In genomic region chr14:71668186-71668912, GRCh38 we compare ENCODE assay signal across 24 cellular contexts.
DNase-seq lines count a peak whose midpoint lies in the region; ATAC-seq, FAIRE-seq and TF ChIP-seq lines count a peak whose summit lies in the region.
"Had no signal": no experiment of that assay in that cellular context is flagged by ENCODE, and none has a peak within 500 bp of the region (broad histone marks: within the 10 kb centered on the region; RNA-seq: fewer than 3 reads in every experiment).

No MANE protein-coding gene starts in this region.

- no peak overlapping the region for H2AFZ ChIP-seq in HepG2 (ENCODE audit: low read length)
- H2AFZ ChIP-seq: neural progenitor cell had no signal

- H3K36me3 ChIP-seq in liver (ENCODE audit: control insufficient read depth in 4 of 4, insufficient read depth in 3 of 4, low read depth in 1 of 4, low read length in 3 of 4) (peaks cover 3 to 19% (median 11%) of the 10 kb centered on the region in 4 donors), HepG2 (replicated peaks in 1 of 2; ENCODE audit: control insufficient read depth in 1 of 2, insufficient read depth in 2 of 2, low read length in 2 of 2) (peaks cover 3 to 14% of the 10 kb centered on the region in 2 experiments; a peak in 2 of 5 replicates)
- H3K36me3 ChIP-seq: neural progenitor cell had no signal

- in situ Hi-C loops in HepG2 (cut with HindIII; ENCODE audit: extremely low pct_ligation_motif_present, low pct_unique_long_range_greater_than_20kb), result no loop called here

- POLR2A ChIA-PET in HepG2 (lab: Yijun Ruan, JAX), result no interaction called here

- TF ChIP-seq RAD21 in liver (IDR thresholded peaks at IDR 0.05) (no peak), HepG2 (CRISPR knock-in tag; IDR thresholded peaks at IDR 0.05) (no peak)

- peaks cover 30% of the 10 kb centered on the region for H3K4me1 Mint-ChIP-seq in mesothelial cell of epicardium
- peaks cover 3% of the 10 kb centered on the region for H3K4me1 Mint-ChIP-seq in glutamatergic neuron (ENCODE audit: low read depth, unreplicated experiment)
- H3K4me1 Mint-ChIP-seq: central memory CD8-positive, alpha-beta T cell had no signal

- no TSS peak for BruUV-seq in HepG2 (replicated peaks; lab: Mats Ljungman, UMichigan)

- 85% methylated on average over 5 of the region's 5 CpGs for WGBS in liver
- WGBS in HepG2 (ENCODE audit: low lambda C conversion rate), result 78% methylated on average over 5 of the region's 5 CpGs

- TF ChIP-seq CTCF in liver (IDR thresholded peaks at IDR 0.05; ENCODE audit: low read depth, low read length, missing input control), result no peak
- TF ChIP-seq CTCF in HepG2 (CRISPR knock-in tag; IDR thresholded peaks at IDR 0.05), result no peak
- no peak for TF ChIP-seq CTCF in cardiac fibroblast (IDR thresholded peaks at IDR 0.05; ENCODE audit: low read depth, low read length)
- TF ChIP-seq CTCF in mesothelial cell of epicardium (IDR thresholded peaks at IDR 0.05; ENCODE audit: unreplicated experiment), result no peak
- TF ChIP-seq CTCF in glutamatergic neuron (IDR thresholded peaks at IDR 0.05; ENCODE audit: partially characterized antibody, unreplicated experiment), result no peak

- H3K9ac ChIP-seq in liver (ENCODE audit: low read depth in 1 of 2, low read length in 2 of 2) (no peak overlapping the region), HepG2 (ENCODE audit: insufficient read depth, low read depth, low read length) (no peak overlapping the region)
- H3K9ac ChIP-seq: BLaER1 treated with 17β-estradiol and CSF1 and Interleukin-3, amounts not matched to agents 10 nM and 100 nM; neural progenitor cell had no signal

- no peak overlapping the region for H3K4me3 ChIP-seq in liver (ENCODE audit: low read depth in 1 of 3, low read length in 3 of 3)
- H3K4me3 ChIP-seq in HepG2 (replicated peaks in 1 of 3; ENCODE audit: insufficient read depth in 1 of 3, low read depth in 2 of 3, low read length in 3 of 3), result no peak overlapping the region
- no peak overlapping the region for H3K4me3 ChIP-seq in cardiac fibroblast (replicated peaks in 1 of 2; ENCODE audit: low read depth in 2 of 2, low read length in 2 of 2)
- H3K4me3 ChIP-seq: BLaER1 treated with 17β-estradiol and CSF1 and Interleukin-3, amounts not matched to agents 10 nM and 100 nM; esophagus squamous epithelium; neural progenitor cell had no signal

- FAIRE-seq in HepG2 (lab: Jason Lieb, UNC), result no peak
- FAIRE-seq: A204.1, GM18507 had no signal

- intact Hi-C loops in HepG2 (cut with micrococcal nuclease; ENCODE audit: unreplicated experiment), result no loop called here

- H3K27ac Mint-ChIP-seq in mesothelial cell of epicardium, result peak overlapping the region; percentile 36
- H3K27ac Mint-ChIP-seq in glutamatergic neuron (ENCODE audit: unreplicated experiment), result no peak overlapping the region
- H3K27ac Mint-ChIP-seq: activated CD4-positive, alpha-beta T cell treated with anti-CD3 and anti-CD28 coated beads, Interleukin-2, amount 10 ng/mL, durations not matched to agents 24 days and 14 days; activated naive CD8-positive, alpha-beta T cell treated with anti-CD3 and anti-CD28 coated beads, Interleukin-2, amount 50 U/mL, for 24 hours; neural progenitor cell; T-cell had no signal

- H3K4me1 ChIP-seq in liver (ENCODE audit: control insufficient read depth in 4 of 4, insufficient read depth in 4 of 4, low read length in 3 of 4) (no peaks in the 10 kb centered on the region), HepG2 (ENCODE audit: insufficient read depth, low read length) (no peaks in the 10 kb centered on the region)
- H3K4me1 ChIP-seq: BLaER1 treated with 17β-estradiol and CSF1 and Interleukin-3, amounts not matched to agents 10 nM and 100 nM; esophagus squamous epithelium had no signal

- H4K20me1 ChIP-seq in HepG2 (ENCODE audit: insufficient read depth, low read length), result no peaks in the 10 kb centered on the region

- H3K4me2 ChIP-seq in HepG2 (ENCODE audit: low read depth, low read length), result no peak overlapping the region
- H3K4me2 ChIP-seq: BLaER1 treated with 17β-estradiol and CSF1 and Interleukin-3, amounts not matched to agents 10 nM and 100 nM; neural progenitor cell had no signal

- no peaks in the 10 kb centered on the region for H3K9me3 ChIP-seq in liver (ENCODE audit: control insufficient read depth in 4 of 4, low read length in 3 of 4)
- no peaks in the 10 kb centered on the region for H3K9me3 ChIP-seq in HepG2 (ENCODE audit: low read length)
- H3K9me3 ChIP-seq: BLaER1 treated with 17β-estradiol and CSF1 and Interleukin-3, amounts not matched to agents 10 nM and 100 nM; esophagus squamous epithelium had no signal

- H3K36me3 Mint-ChIP-seq in mesothelial cell of epicardium (peaks cover 17% of the 10 kb centered on the region), glutamatergic neuron (ENCODE audit: unreplicated experiment) (no peaks in the 10 kb centered on the region)

- H3K27ac ChIP-seq in liver (ENCODE audit: low read depth in 1 of 2, low read length in 2 of 2) (no peak overlapping the region), HepG2 (ENCODE audit: extremely low read length, insufficient read depth, low read length) (no peak overlapping the region)
- H3K27ac ChIP-seq: BLaER1 treated with 17β-estradiol and CSF1 and Interleukin-3, amounts not matched to agents 10 nM and 100 nM; esophagus squamous epithelium; neural progenitor cell had no signal

- TF ChIP-seq POLR2A in HepG2 (IDR thresholded peaks at IDR 0.05; ENCODE audit: insufficient read depth in 1 of 2, low read depth in 2 of 2, low read length in 2 of 2), result no peak

- no peak overlapping the region for H3K4me3 Mint-ChIP-seq in mesothelial cell of epicardium
- no peak overlapping the region for H3K4me3 Mint-ChIP-seq in glutamatergic neuron (ENCODE audit: unreplicated experiment)
- H3K4me3 Mint-ChIP-seq: activated CD4-positive, alpha-beta T cell treated with anti-CD3 and anti-CD28 coated beads, Interleukin-2, amount 10 ng/mL, durations not matched to agents 24 days and 14 days; activated naive CD8-positive, alpha-beta T cell treated with anti-CD3 and anti-CD28 coated beads, Interleukin-2, amount 50 U/mL, for 24 hours; central memory CD8-positive, alpha-beta T cell; neural progenitor cell; T-cell had no signal

- H3K27me3 Mint-ChIP-seq in mesothelial cell of epicardium (ENCODE audit: low read depth) (no peaks in the 10 kb centered on the region), glutamatergic neuron (ENCODE audit: unreplicated experiment) (no peaks in the 10 kb centered on the region)
- H3K27me3 Mint-ChIP-seq: activated CD4-positive, alpha-beta T cell treated with anti-CD3 and anti-CD28 coated beads, Interleukin-2, amount 10 ng/mL, durations not matched to agents 24 days and 14 days; activated naive CD8-positive, alpha-beta T cell treated with anti-CD3 and anti-CD28 coated beads, Interleukin-2, amount 50 U/mL, for 24 hours; central memory CD8-positive, alpha-beta T cell; T-cell had no signal

- no peak for DNase-seq in HepG2 (ENCODE audit: low spot score)
- DNase-seq in cardiac fibroblast (ENCODE audit: low read depth in 2 of 2), result peak; percentile 51 to 71
- DNase-seq in mesothelial cell of epicardium (ENCODE audit: low spot score in 2 of 2, unreplicated experiment in 2 of 2), result no peak
- DNase-seq in NCI-H2171 treated with DMSO at 0.1 percent for 48 hours (lab: John Stamatoyannopoulos, UW), result no peak
- DNase-seq in NCI-H2029 (lab: John Stamatoyannopoulos, UW), result no peak
- DNase-seq in glutamatergic neuron, result no peak
- DNase-seq: activated CD4-positive, alpha-beta T cell treated with anti-CD3 and anti-CD28 coated beads, Interleukin-2, amount 10 ng/mL, durations not matched to agents 24 days and 14 days; activated naive CD8-positive, alpha-beta T cell treated with anti-CD3 and anti-CD28 coated beads, Interleukin-2, amount 50 U/mL, for 24 hours; Calu3; effector CD4-positive, alpha-beta T cell; esophagus squamous epithelium; MM.1S; NCI-H1436 treated with DMSO at 0.1 percent for 48 hours; NCI-H526 treated with DMSO at 0.1 percent for 48 hours; stimulated activated CD4-positive, alpha-beta T cell treated with anti-CD3 and anti-CD28 coated beads, Interleukin-12 subunit alpha, Interleukin-12 subunit beta, amount 100 ng/mL, for 4 hours; stimulated activated CD8-positive, alpha-beta memory T cell treated with anti-CD3 and anti-CD28 coated beads, Interleukin-4, amount 100 ng/mL, for 48 hours; T-cell had no signal

- H3K79me2 ChIP-seq in HepG2 (ENCODE audit: insufficient read depth, low read length), result no peaks in the 10 kb centered on the region

- H3K27me3 ChIP-seq in liver (ENCODE audit: control insufficient read depth in 4 of 4, insufficient read depth in 4 of 4, low read length in 3 of 4) (no peaks in the 10 kb centered on the region), HepG2 (ENCODE audit: control insufficient read depth in 1 of 2, insufficient read depth in 2 of 2, low read length in 2 of 2) (no peaks in the 10 kb centered on the region)
- H3K27me3 ChIP-seq: BLaER1 treated with 17β-estradiol and CSF1 and Interleukin-3, amounts not matched to agents 10 nM and 100 nM; esophagus squamous epithelium; neural progenitor cell had no signal

- CTCF ChIA-PET in HepG2 (lab: Yijun Ruan, JAX; ENCODE audit: low intra/inter-chr PET ratio, low total read pairs), result no interaction called here

- no peak for ATAC-seq in HepG2
- ATAC-seq in GM21447 (IDR thresholded peaks at IDR 0.05; ENCODE audit: unreplicated experiment), result no peak
- ATAC-seq: activated naive CD8-positive, alpha-beta T cell treated with anti-CD3 and anti-CD28 coated beads, Interleukin-2, amount 50 U/mL, for 24 hours; T-cell had no signal

- TF ChIP-seq EP300 in HepG2 (IDR thresholded peaks at IDR 0.05; ENCODE audit: low read depth in 2 of 2, low read length in 2 of 2), result no peak
- no peak for TF ChIP-seq EP300 in HepG2 (CRISPR knock-in tag; IDR thresholded peaks at IDR 0.05; ENCODE audit: borderline replicate concordance)

- H3K9me3 Mint-ChIP-seq in mesothelial cell of epicardium (no peaks in the 10 kb centered on the region), glutamatergic neuron (ENCODE audit: unreplicated experiment) (no peaks in the 10 kb centered on the region)
- H3K9me3 Mint-ChIP-seq: activated CD4-positive, alpha-beta T cell treated with anti-CD3 and anti-CD28 coated beads, Interleukin-2, amount 10 ng/mL, durations not matched to agents 24 days and 14 days; activated naive CD8-positive, alpha-beta T cell treated with anti-CD3 and anti-CD28 coated beads, Interleukin-2, amount 50 U/mL, for 24 hours; central memory CD8-positive, alpha-beta T cell; neural progenitor cell; T-cell had no signal

TF ChIP-seq in liver, 16 proteins besides CTCF, POLR2A, EP300 and RAD21:
- TF ChIP-seq FOXA2 (IDR thresholded peaks at IDR 0.05) (no peak), NR2F2 (IDR thresholded peaks at IDR 0.05) (peak; percentile 51)

TF ChIP-seq in HepG2, 621 proteins besides CTCF, POLR2A, EP300 and RAD21:
- TF ChIP-seq ZNF792 (CRISPR knock-in tag; IDR thresholded peaks at IDR 0.05) (no peak), ZNF484 (CRISPR knock-in tag; IDR thresholded peaks at IDR 0.05; ENCODE audit: borderline replicate concordance, low read depth) (no peak), ZNF879 (CRISPR knock-in tag; IDR thresholded peaks at IDR 0.05) (no peak), ATF7-NPFF (CRISPR knock-in tag; IDR thresholded peaks at IDR 0.05; ENCODE audit: low read depth) (no peak), PCBP1 (IDR thresholded peaks at IDR 0.05; ENCODE audit: borderline replicate concordance, low read depth, low read length) (no peak), ARHGAP35 (CRISPR knock-in tag; IDR thresholded peaks at IDR 0.05; ENCODE audit: borderline replicate concordance) (no peak)

Comparison
In these comparisons a context has a peak if more than half of its experiments do, and no peak if none do; other contexts are left out.
1. DNase-seq: peak in cardiac fibroblast (2 of 2); none in HepG2 (single experiment), mesothelial cell of epicardium (0 of 2), NCI-H2171 treated with DMSO at 0.1 percent for 48 hours (single experiment), NCI-H2029 (single experiment) and glutamatergic neuron (single experiment).